Comparison of ENCODE assay signal across 24 cellular contexts in the genomic region with DNA sequence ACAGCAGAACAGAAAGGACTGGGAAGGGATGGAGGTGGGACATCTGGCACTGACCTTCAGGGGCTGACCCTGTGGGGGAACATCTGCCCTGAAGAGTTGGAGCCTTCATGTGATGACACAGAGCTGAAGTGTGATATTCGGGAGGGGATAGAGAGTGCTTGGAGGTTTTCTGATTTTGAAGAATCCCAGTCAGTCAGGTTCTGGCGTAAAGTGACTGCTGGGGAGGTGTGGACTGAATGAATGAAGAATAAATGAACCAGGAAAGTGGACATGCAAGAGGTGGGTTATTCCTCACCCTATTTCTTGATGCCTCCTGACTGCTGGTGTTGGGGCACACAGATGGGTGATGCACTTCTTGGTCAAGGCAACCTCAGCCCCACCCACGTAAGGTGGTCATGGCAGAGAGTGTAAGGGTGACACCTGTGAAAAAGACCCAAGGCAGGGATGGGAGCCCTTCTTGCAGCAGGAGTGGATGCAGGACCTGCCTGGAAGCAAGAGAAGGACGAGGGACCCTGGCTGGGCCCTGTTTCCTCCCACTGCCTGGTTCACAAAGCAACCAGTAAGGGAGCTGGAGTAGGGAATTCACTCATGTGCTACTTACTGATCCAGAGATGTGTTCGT. TPM values are rescaled to one million over a fixed set of nuclear protein-coding genes. Genes with fewer than 3 reads are reported as not detected.
A peak's percentile ranks its signal among the peaks of the same experiment; 100 is the strongest.
DNase-seq lines count a peak whose midpoint lies in the region; ATAC-seq and TF ChIP-seq lines count a peak whose summit lies in the region.
"Had no signal": no experiment of that assay in that cellular context is flagged by ENCODE, and none has a peak within 500 bp of the region (broad histone marks: within the 10 kb centered on the region; RNA-seq: fewer than 3 reads in every experiment).

No MANE protein-coding gene starts in this region.

- intact Hi-C loops in HCT116 (cut with micrococcal nuclease), result no loop called here
- intact Hi-C loops in naive thymus-derived CD4-positive, alpha-beta T cell (cut with micrococcal nuclease), result no loop called here
- intact Hi-C loops in Right ventricle myocardium inferior (cut with DNase I), result no loop called here

- TF ChIP-seq RAD21 in HCT116 (IDR thresholded peaks at IDR 0.05; ENCODE audit: low read depth), result no peak

- H3K79me2 ChIP-seq in HCT116 (ENCODE audit: insufficient read depth, low read length) (no peaks in the 10 kb centered on the region), Karpas-422 (ENCODE audit: low read length) (no peaks in the 10 kb centered on the region)

- H3K9ac ChIP-seq in HCT116 (ENCODE audit: low read length) (no peak overlapping the region), Karpas-422 (ENCODE audit: low read length) (no peak overlapping the region)
- H3K9ac ChIP-seq: BLaER1 had no signal

- H3K27me3 Mint-ChIP-seq in activated naive CD4-positive, alpha-beta T cell treated with anti-CD3 and anti-CD28 coated beads, Interleukin-2, amount 50 U/mL, for 24 hours, result no peaks in the 10 kb centered on the region
- H3K27me3 Mint-ChIP-seq in activated naive CD4-positive, alpha-beta T cell treated with anti-CD3 and anti-CD28 coated beads, Interleukin-2, amount 10 ng/mL, durations not matched to agents 7 days and 5 days, result peaks cover 1% of the 10 kb centered on the region
- H3K27me3 Mint-ChIP-seq in naive thymus-derived CD4-positive, alpha-beta T cell, result no peaks in the 10 kb centered on the region
- H3K27me3 Mint-ChIP-seq: CD4-positive, CD25-positive, alpha-beta regulatory T cell had no signal

- H3K27ac Mint-ChIP-seq in activated naive CD4-positive, alpha-beta T cell treated with anti-CD3 and anti-CD28 coated beads, Interleukin-2, amount 50 U/mL, for 24 hours, result peak overlapping the region; percentile 21
- no peak overlapping the region for H3K27ac Mint-ChIP-seq in activated naive CD4-positive, alpha-beta T cell treated with anti-CD3 and anti-CD28 coated beads, Interleukin-2, amount 10 ng/mL, durations not matched to agents 7 days and 5 days
- peak overlapping the region in 6 of 9 donors; percentile 34 to 69 (median 42) for H3K27ac Mint-ChIP-seq in naive thymus-derived CD4-positive, alpha-beta T cell
- H3K27ac Mint-ChIP-seq: GM23338, H9, HFFc6 had no signal

- H3K4me3 ChIP-seq in HCT116 (replicated peaks in 1 of 2; ENCODE audit: low read depth in 1 of 2, low read length in 2 of 2) (no peak overlapping the region), Karpas-422 (ENCODE audit: low read length) (no peak overlapping the region)
- no peak overlapping the region for H3K4me3 ChIP-seq in naive thymus-derived CD4-positive, alpha-beta T cell (ENCODE audit: low read length)
- H3K4me3 ChIP-seq: BLaER1, GM23338, PC-9 had no signal

- no peak for TF ChIP-seq CTCF in HCT116 (IDR thresholded peaks at IDR 0.05 in 2 of 3, conservative IDR thresholded peaks at IDR 0.05 in 1 of 3; ENCODE audit: borderline replicate concordance in 1 of 3, insufficient read depth in 1 of 3, low read depth in 2 of 3, low read length in 2 of 3)

- TF ChIP-seq POLR2A in HCT116 (IDR thresholded peaks at IDR 0.05; ENCODE audit: borderline replicate concordance, extremely low read depth, insufficient read depth, insufficient read length), result no peak

- no peaks in the 10 kb centered on the region for H3K9me3 ChIP-seq in HCT116 (ENCODE audit: control insufficient read depth in 1 of 2, insufficient read depth in 1 of 2, low read depth in 1 of 2, low read length in 2 of 2)
- no peaks in the 10 kb centered on the region for H3K9me3 ChIP-seq in naive thymus-derived CD4-positive, alpha-beta T cell (ENCODE audit: control insufficient read depth in 2 of 3, low read length in 3 of 3)
- no peaks in the 10 kb centered on the region for H3K9me3 ChIP-seq in Karpas-422 (ENCODE audit: low read length)

- POLR2A ChIA-PET in HCT116 (lab: Charles Lee), result no interaction called here
- POLR2A ChIA-PET in naive thymus-derived CD4-positive, alpha-beta T cell (lab: Charles Lee), result interaction anchor here (0.5 kb wide), 1 partner anchor 380 kb away, joined by 3 read pairs; no protein-coding TSS in a partner anchor

- peaks cover 3% of the 10 kb centered on the region for H3K4me1 Mint-ChIP-seq in activated naive CD4-positive, alpha-beta T cell treated with anti-CD3 and anti-CD28 coated beads, Interleukin-2, amount 50 U/mL, for 24 hours
- H3K4me1 Mint-ChIP-seq in activated naive CD4-positive, alpha-beta T cell treated with anti-CD3 and anti-CD28 coated beads, Interleukin-2, amount 10 ng/mL, durations not matched to agents 7 days and 5 days, result no peaks in the 10 kb centered on the region
- H3K4me1 Mint-ChIP-seq in naive thymus-derived CD4-positive, alpha-beta T cell, result peaks cover 0 to 4% (median 0%) of the 10 kb centered on the region in 7 donors
- H3K4me1 Mint-ChIP-seq: GM23338 had no signal

- H3K27ac ChIP-seq in HCT116 (ENCODE audit: low read depth, low read length) (no peak overlapping the region), Karpas-422 (ENCODE audit: low read length) (no peak overlapping the region)
- H3K27ac ChIP-seq in naive thymus-derived CD4-positive, alpha-beta T cell (ENCODE audit: low read depth, low read length), result no peak overlapping the region
- H3K27ac ChIP-seq: BLaER1, PC-9 had no signal

- no peak for DNase-seq in activated naive CD4-positive, alpha-beta T cell treated with anti-CD3 and anti-CD28 coated beads, Interleukin-2, amount 10 ng/mL, durations not matched to agents 7 days and 5 days
- DNase-seq in HCT116 (ENCODE audit: low read depth, low spot score), result no peak
- DNase-seq in dedifferentiated amniotic fluid mesenchymal stem cell (ENCODE audit: extremely low spot score), result peak; percentile 12
- no peak for DNase-seq in naive thymus-derived CD4-positive, alpha-beta T cell
- DNase-seq in Karpas-422, result no peak
- DNase-seq in Right ventricle myocardium inferior (ENCODE audit: missing footprints), result no peak
- DNase-seq: CD4-positive, CD25-positive, alpha-beta regulatory T cell; H9; HFFc6; KG1; NCI-H1048; NCI-H1417; NCI-H1694; NCI-H2029 treated with DMSO at 0.1 percent for 48 hours; NCI-H446 treated with DMSO at 0.1 percent for 48 hours; NCI-H526; NCI-H82; NK-92 treated with Interleukin-12 subunit alpha and Interleukin-12 subunit beta, amount 100 ng/mL, for 24 hours; PC-9; SHP77 had no signal

- H3K4me2 ChIP-seq in HCT116 (ENCODE audit: low read length) (no peak overlapping the region), Karpas-422 (ENCODE audit: low read depth, low read length, poor library complexity, severe bottlenecking) (no peak overlapping the region)
- H3K4me2 ChIP-seq: BLaER1, GM23338, PC-9 had no signal

- TSS peak; percentile 21 for BruUV-seq in HCT116 (replicated peaks; lab: Mats Ljungman, UMichigan)

- H3K9me2 ChIP-seq in HCT116 (ENCODE audit: insufficient read depth) (no peaks in the 10 kb centered on the region), Karpas-422 (replicated peaks; ENCODE audit: insufficient read depth, low read length) (no peaks in the 10 kb centered on the region)

- H2AFZ ChIP-seq in HCT116 (ENCODE audit: low read depth, low read length, poor library complexity, severe bottlenecking), result no peak overlapping the region
- no peak overlapping the region for H2AFZ ChIP-seq in Karpas-422 (ENCODE audit: low read length)
- H2AFZ ChIP-seq: GM23338, PC-9 had no signal

- H3K4me1 ChIP-seq in HCT116 (ENCODE audit: control insufficient read depth in 1 of 2, insufficient read depth in 2 of 2, low read length in 2 of 2) (peaks cover 0 to 7% of the 10 kb centered on the region in 2 experiments; a peak in 3 of 4 replicates), Karpas-422 (ENCODE audit: low read length) (no peaks in the 10 kb centered on the region)
- no peaks in the 10 kb centered on the region for H3K4me1 ChIP-seq in naive thymus-derived CD4-positive, alpha-beta T cell (ENCODE audit: control insufficient read depth in 2 of 2, insufficient read depth in 2 of 2, low read length in 2 of 2)

- peaks cover 11% of the 10 kb centered on the region for H3K36me3 Mint-ChIP-seq in activated naive CD4-positive, alpha-beta T cell treated with anti-CD3 and anti-CD28 coated beads, Interleukin-2, amount 50 U/mL, for 24 hours
- peaks cover 37% of the 10 kb centered on the region for H3K36me3 Mint-ChIP-seq in activated naive CD4-positive, alpha-beta T cell treated with anti-CD3 and anti-CD28 coated beads, Interleukin-2, amount 10 ng/mL, durations not matched to agents 7 days and 5 days
- peaks cover 5 to 30% (median 17%) of the 10 kb centered on the region in 5 donors for H3K36me3 Mint-ChIP-seq in naive thymus-derived CD4-positive, alpha-beta T cell

- no peaks in the 10 kb centered on the region for H3K27me3 ChIP-seq in HCT116 (ENCODE audit: insufficient read depth, low read length)
- no peaks in the 10 kb centered on the region for H3K27me3 ChIP-seq in naive thymus-derived CD4-positive, alpha-beta T cell (ENCODE audit: control insufficient read depth in 2 of 2, insufficient read depth in 2 of 2, low read length in 2 of 2)
- no peaks in the 10 kb centered on the region for H3K27me3 ChIP-seq in Karpas-422 (ENCODE audit: low read length)
- H3K27me3 ChIP-seq: BLaER1 had no signal

- CTCF ChIA-PET in activated naive CD4-positive, alpha-beta T cell treated with anti-CD3 and anti-CD28 coated beads, Interleukin-2, amount 10 ng/mL, durations not matched to agents 7 days and 5 days (lab: Charles Lee), result interaction anchor here (1.4 kb wide), 1 partner anchor 222 kb away, joined by 3 read pairs; no protein-coding TSS in a partner anchor
- CTCF ChIA-PET in HCT116 (lab: Charles Lee), result no interaction called here
- CTCF ChIA-PET in naive thymus-derived CD4-positive, alpha-beta T cell (lab: Charles Lee), result no interaction called here

- H3K36me3 ChIP-seq in HCT116 (ENCODE audit: control insufficient read depth in 1 of 2, insufficient read depth in 2 of 2, low read length in 2 of 2) (peaks cover 13 to 15% of the 10 kb centered on the region in 2 experiments; a peak in 3 of 4 replicates), Karpas-422 (ENCODE audit: insufficient read depth, low read length) (no peaks in the 10 kb centered on the region)
- peaks cover 14 to 43% (median 15%) of the 10 kb centered on the region in 3 experiments for H3K36me3 ChIP-seq in naive thymus-derived CD4-positive, alpha-beta T cell (ENCODE audit: control insufficient read depth in 2 of 3, insufficient read depth in 3 of 3, low read length in 3 of 3)

- no peaks in the 10 kb centered on the region for H4K20me1 ChIP-seq in HCT116 (ENCODE audit: insufficient read depth)
- H4K20me1 ChIP-seq in Karpas-422 (ENCODE audit: insufficient read depth, low read depth, low read length), result no peaks in the 10 kb centered on the region

- no peaks in the 10 kb centered on the region for H3K9me3 Mint-ChIP-seq in activated naive CD4-positive, alpha-beta T cell treated with anti-CD3 and anti-CD28 coated beads, Interleukin-2, amount 50 U/mL, for 24 hours
- H3K9me3 Mint-ChIP-seq in activated naive CD4-positive, alpha-beta T cell treated with anti-CD3 and anti-CD28 coated beads, Interleukin-2, amount 10 ng/mL, durations not matched to agents 7 days and 5 days, result peaks cover 3% of the 10 kb centered on the region
- H3K9me3 Mint-ChIP-seq in naive thymus-derived CD4-positive, alpha-beta T cell, result peaks cover 0 to 5% (median 0%) of the 10 kb centered on the region in 11 donors
- H3K9me3 Mint-ChIP-seq: GM23338, H9, HFFc6 had no signal

- RAD21 ChIA-PET in HCT116 (lab: Charles Lee; ENCODE audit: low non-redundant PET in 1 of 2, low total read pairs in 2 of 2, uncharacterized antibody in 2 of 2, unreplicated experiment in 2 of 2), result no interaction called here

- ATAC-seq in HCT116, result 0 out of 2 replicates have a peak, but pooled peaks have one; percentile 13
- no peak for ATAC-seq in naive thymus-derived CD4-positive, alpha-beta T cell
- no peak for ATAC-seq in GM19452 (IDR thresholded peaks at IDR 0.05; ENCODE audit: unreplicated experiment)
- no peak for ATAC-seq in Right ventricle myocardium inferior
- ATAC-seq: GM23338 had no signal

- no peak overlapping the region for H3K4me3 Mint-ChIP-seq in activated naive CD4-positive, alpha-beta T cell treated with anti-CD3 and anti-CD28 coated beads, Interleukin-2, amount 50 U/mL, for 24 hours
- no peak overlapping the region for H3K4me3 Mint-ChIP-seq in activated naive CD4-positive, alpha-beta T cell treated with anti-CD3 and anti-CD28 coated beads, Interleukin-2, amount 10 ng/mL, durations not matched to agents 7 days and 5 days
- no peak overlapping the region for H3K4me3 Mint-ChIP-seq in naive thymus-derived CD4-positive, alpha-beta T cell
- H3K4me3 Mint-ChIP-seq: CD4-positive, CD25-positive, alpha-beta regulatory T cell; GM23338; H9; HFFc6 had no signal

RNA-seq across cellular contexts. Expression of a gene that starts 13.1 kb away (rescaled TPM):
- total RNA-seq in HCT116 (2021; ENCODE audit: unreplicated experiment), result 24.1 TPM
- 37.3 and 41.2 TPM in 2 replicates for polyA plus RNA-seq in HCT116 (2012)
- total RNA-seq in naive thymus-derived CD4-positive, alpha-beta T cell, result 10 to 100 TPM; 12.1 to 17.4 (median 15.2) TPM
- polyA plus RNA-seq in naive thymus-derived CD4-positive, alpha-beta T cell, result 1 to 10 TPM; 4.3 to 8.4 TPM
- not detected in 2 replicates for total RNA-seq in Karpas-422 (2014; rRNA removed; shearing (Covaris generic); ENCODE audit: low replicate concordance)
- total RNA-seq in Right ventricle myocardium inferior, result 8.3 TPM

RNA-seq across cellular contexts. Expression of a gene that starts 59.5 kb away (rescaled TPM):
- 381 TPM for total RNA-seq in HCT116 (2021; ENCODE audit: unreplicated experiment)
- polyA plus RNA-seq in HCT116 (2012), result 504 and 684 TPM in 2 replicates
- 1,000 to 10,000 TPM; 5,136 to 7,364 (median 5,516) TPM for total RNA-seq in naive thymus-derived CD4-positive, alpha-beta T cell
- 1,000 to 10,000 TPM; 5,467 to 7,459 TPM for polyA plus RNA-seq in naive thymus-derived CD4-positive, alpha-beta T cell
- 1,556 and 2,615 TPM in 2 replicates for total RNA-seq in Karpas-422 (2014; rRNA removed; shearing (Covaris generic); ENCODE audit: low replicate concordance)
- total RNA-seq in Right ventricle myocardium inferior, result 465 TPM
